ENCODE assay signal across 37 cellular contexts in the genomic region with DNA sequence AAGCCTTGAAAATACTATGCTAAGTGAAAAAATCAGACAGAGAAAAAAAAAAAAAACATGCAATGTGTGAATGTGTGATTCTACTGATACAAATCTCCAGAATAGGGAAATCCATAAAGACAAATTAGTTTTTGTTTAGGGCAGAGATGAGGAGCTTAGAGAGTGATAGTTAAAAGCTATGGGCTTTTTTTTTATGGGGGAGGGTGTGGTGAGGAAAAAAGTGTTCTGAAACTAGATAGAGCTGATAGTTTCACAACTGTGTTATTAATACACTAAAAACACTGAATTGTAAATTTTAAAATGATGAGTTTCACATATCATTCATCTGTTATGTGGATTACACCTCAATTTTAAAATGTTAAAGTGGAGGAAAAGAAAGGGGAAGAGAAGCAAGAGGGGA.
"Had no signal": no experiment of that assay in that cellular context is flagged by ENCODE, and none has a peak within 500 bp of the region (broad histone marks: within the 10 kb centered on the region; RNA-seq: fewer than 3 reads in every experiment).

No MANE protein-coding gene starts in this region.

- H3K27ac Mint-ChIP-seq: activated B cell treated with CpG ODN at 0.5 μM for 24 hours; activated CD4-positive, alpha-beta memory T cell treated with anti-CD3 and anti-CD28 coated beads for 36 hours; activated CD4-positive, alpha-beta T cell treated with anti-CD3 and anti-CD28 coated beads, Interleukin-2, amount 10 ng/mL, durations not matched to agents 24 days and 14 days; activated CD8-positive, alpha-beta T cell treated with anti-CD3 and anti-CD28 coated beads for 36 hours; activated naive CD4-positive, alpha-beta T cell treated with anti-CD3 and anti-CD28 coated beads for 36 hours; activated naive CD4-positive, alpha-beta T cell treated with anti-CD3 and anti-CD28 coated beads, Interleukin-2, amount 50 U/mL, for 72 hours; activated naive CD8-positive, alpha-beta T cell treated with anti-CD3 and anti-CD28 coated beads for 36 hours; activated T-cell treated with anti-CD3 and anti-CD28 coated beads, Interleukin-2, amount 50 U/mL, for 72 hours; activated T-helper 1 cell treated with anti-CD3 and anti-CD28 coated beads, Interleukin-12 subunit alpha, Interleukin-12 subunit beta, Interleukin-2, Interleukin-4 antibody, amounts not matched to agents 30 ng/mL and 10 ng/mL and 1 ng/mL, durations not matched to agents 14 hours and 24 hours and 36 hours; activated T-helper 17 cell treated with anti-CD3 and anti-CD28 coated beads, Interleukin-2, amount 50 U/mL, for 72 hours; brain; T-helper 1 cell treated with Interleukin-12 subunit alpha and Interleukin-12 subunit beta and Interleukin-4 antibody, amounts not matched to agents 30 μg/mL and 1 μg/mL, for 36 hours; T-helper 2 cell treated with Interferon-gamma antibody and Interleukin-4, amounts not matched to agents 5 μg/mL and 100 μg/mL, for 36 hours had no signal

- FAIRE-seq: bronchial epithelial cell, colon, TTC549 had no signal

- H3K4me1 ChIP-seq: adrenal gland had no signal

- H3K27me3 Mint-ChIP-seq: activated B cell treated with CpG ODN at 0.5 μM for 24 hours; activated CD4-positive, alpha-beta memory T cell treated with anti-CD3 and anti-CD28 coated beads for 36 hours; activated CD4-positive, alpha-beta T cell treated with anti-CD3 and anti-CD28 coated beads, Interleukin-2, amount 10 ng/mL, durations not matched to agents 24 days and 14 days; activated CD8-positive, alpha-beta T cell treated with anti-CD3 and anti-CD28 coated beads for 36 hours; activated T-helper 17 cell treated with anti-CD3 and anti-CD28 coated beads, Interleukin-2, amount 50 U/mL, for 72 hours; brain; central memory CD8-positive, alpha-beta T cell had no signal

- H3K4me3 Mint-ChIP-seq: activated B cell treated with CpG ODN at 0.5 μM for 24 hours; activated CD4-positive, alpha-beta memory T cell treated with anti-CD3 and anti-CD28 coated beads for 36 hours; activated CD4-positive, alpha-beta T cell treated with anti-CD3 and anti-CD28 coated beads, Interleukin-2, amount 10 ng/mL, durations not matched to agents 24 days and 14 days; activated CD8-positive, alpha-beta T cell treated with anti-CD3 and anti-CD28 coated beads for 36 hours; activated naive CD4-positive, alpha-beta T cell treated with anti-CD3 and anti-CD28 coated beads for 36 hours; activated naive CD8-positive, alpha-beta T cell treated with anti-CD3 and anti-CD28 coated beads for 36 hours; activated T-cell treated with anti-CD3 and anti-CD28 coated beads, Interleukin-2, amount 50 U/mL, for 4 hours; activated T-cell treated with anti-CD3 and anti-CD28 coated beads, Interleukin-2, amount 50 U/mL, for 72 hours; activated T-helper 1 cell treated with anti-CD3 and anti-CD28 coated beads, Interleukin-12 subunit alpha, Interleukin-12 subunit beta, Interleukin-2, Interleukin-4 antibody, amounts not matched to agents 30 ng/mL and 10 ng/mL and 1 ng/mL, durations not matched to agents 14 hours and 24 hours and 36 hours; activated T-helper 17 cell treated with anti-CD3 and anti-CD28 coated beads, Interleukin-2, amount 50 U/mL, for 72 hours; brain; central memory CD8-positive, alpha-beta T cell; T-helper 1 cell treated with Interleukin-12 subunit alpha and Interleukin-12 subunit beta and Interleukin-4 antibody, amounts not matched to agents 30 μg/mL and 1 μg/mL, for 36 hours; T-helper 2 cell treated with Interferon-gamma antibody and Interleukin-4, amounts not matched to agents 5 μg/mL and 100 μg/mL, for 36 hours had no signal

- DNase-seq: activated B cell treated with CpG ODN at 0.5 μM for 24 hours; activated CD4-positive, alpha-beta memory T cell treated with anti-CD3 and anti-CD28 coated beads for 36 hours; activated CD4-positive, alpha-beta T cell treated with anti-CD3 and anti-CD28 coated beads for 4 hours; activated CD4-positive, alpha-beta T cell treated with anti-CD3 and anti-CD28 coated beads, Interleukin-2, amount 10 ng/mL, durations not matched to agents 24 days and 14 days; activated CD4-positive, alpha-beta T cell treated with anti-CD3 and anti-CD28 coated beads, Interleukin-2, amount 50 U/mL, for 1 hour; activated CD4-positive, alpha-beta T cell treated with anti-CD3 and anti-CD28 coated beads, Interleukin-2, amount 50 U/mL, for 4 hours; activated CD4-positive, CD25-positive, alpha-beta regulatory T cell treated with anti-CD3 and anti-CD28 coated beads, Interleukin-2, amount 50 U/mL, for 72 hours; activated CD8-positive, alpha-beta memory T cell treated with anti-CD3 and anti-CD28 coated beads, Interleukin-2, amount 50 U/mL, for 4 hours; activated CD8-positive, alpha-beta T cell treated with anti-CD3 and anti-CD28 coated beads for 36 hours; activated effector memory CD4-positive, alpha-beta T cell treated with anti-CD3 and anti-CD28 coated beads, Interleukin-2, amount 50 U/mL, for 16 hours; activated gamma-delta T cell treated with Interleukin-2 at 50 U/mL for 16 hours; activated naive CD4-positive, alpha-beta T cell; activated naive CD4-positive, alpha-beta T cell treated with anti-CD3 and anti-CD28 coated beads for 36 hours; activated naive CD4-positive, alpha-beta T cell treated with anti-CD3 and anti-CD28 coated beads, Interleukin-2, amount 50 U/mL, for 16 hours; activated naive CD8-positive, alpha-beta T cell treated with anti-CD3 and anti-CD28 coated beads for 36 hours; activated T-cell treated with anti-CD3 and anti-CD28 coated beads for 4 hours; activated T-cell treated with anti-CD3 and anti-CD28 coated beads, Interleukin-2, amount 50 U/mL, for 1 hour; activated T-cell treated with anti-CD3 and anti-CD28 coated beads, Interleukin-2, amount 50 U/mL, for 4 hours; activated T-cell treated with anti-CD3 and anti-CD28 coated beads, Interleukin-2, amount 50 U/mL, for 72 hours; adrenal gland; amniotic stem cell; aorta; caudate nucleus; T-helper 2 cell; T-helper 9 cell had no signal

- ATAC-seq: activated CD8-positive, alpha-beta T cell treated with anti-CD3 and anti-CD28 coated beads for 36 hours; activated naive CD4-positive, alpha-beta T cell treated with anti-CD3 and anti-CD28 coated beads, Interleukin-2, amount 50 U/mL, for 72 hours; activated T-cell treated with anti-CD3 and anti-CD28 coated beads, Interleukin-2, amount 50 U/mL, for 4 hours; activated T-cell treated with anti-CD3 and anti-CD28 coated beads, Interleukin-2, amount 50 U/mL, for 72 hours; activated T-helper 17 cell treated with anti-CD3 and anti-CD28 coated beads, Interleukin-2, amount 50 U/mL, for 72 hours had no signal

- H3K4me1 Mint-ChIP-seq: activated B cell treated with CpG ODN at 0.5 μM for 24 hours; activated CD4-positive, alpha-beta T cell treated with anti-CD3 and anti-CD28 coated beads, Interleukin-2, amount 10 ng/mL, durations not matched to agents 24 days and 14 days; activated naive CD8-positive, alpha-beta T cell treated with anti-CD3 and anti-CD28 coated beads for 36 hours; activated T-helper 17 cell treated with anti-CD3 and anti-CD28 coated beads, Interleukin-2, amount 50 U/mL, for 72 hours; brain; central memory CD8-positive, alpha-beta T cell had no signal

- H3K4me3 ChIP-seq: adrenal gland, cardiac muscle cell had no signal

- H3K27ac ChIP-seq: adrenal gland, cardiac muscle cell, VCaP had no signal

- H3K9me3 ChIP-seq: adrenal gland had no signal

- H3K36me3 ChIP-seq: adrenal gland, cardiac muscle cell had no signal

- H3K36me3 Mint-ChIP-seq: activated CD4-positive, alpha-beta memory T cell treated with anti-CD3 and anti-CD28 coated beads for 36 hours; activated naive CD8-positive, alpha-beta T cell treated with anti-CD3 and anti-CD28 coated beads for 36 hours; brain had no signal

- H3K27me3 ChIP-seq: adrenal gland, cardiac muscle cell had no signal

- H3K9me3 Mint-ChIP-seq: activated B cell treated with CpG ODN at 0.5 μM for 24 hours; activated CD8-positive, alpha-beta T cell treated with anti-CD3 and anti-CD28 coated beads for 36 hours; activated naive CD8-positive, alpha-beta T cell treated with anti-CD3 and anti-CD28 coated beads for 36 hours; activated T-cell treated with anti-CD3 and anti-CD28 coated beads, Interleukin-2, amount 50 U/mL, for 4 hours; activated T-helper 1 cell treated with anti-CD3 and anti-CD28 coated beads, Interleukin-12 subunit alpha, Interleukin-12 subunit beta, Interleukin-2, Interleukin-4 antibody, amounts not matched to agents 30 ng/mL and 10 ng/mL and 1 ng/mL, durations not matched to agents 14 hours and 24 hours and 36 hours; T-helper 1 cell treated with Interleukin-12 subunit alpha and Interleukin-12 subunit beta and Interleukin-4 antibody, amounts not matched to agents 30 μg/mL and 1 μg/mL, for 36 hours; T-helper 2 cell treated with Interferon-gamma antibody and Interleukin-4, amounts not matched to agents 5 μg/mL and 100 μg/mL, for 36 hours had no signal
